In genomic region chr22:21837184-21837979, GRCh38 we compare ENCODE assay signal across 8 cellular contexts. TPM values are rescaled to one million over a fixed set of nuclear protein-coding genes. Genes with fewer than 3 reads are reported as not detected.
DNase-seq lines count a peak whose midpoint lies in the region; ATAC-seq and TF ChIP-seq lines count a peak whose summit lies in the region.

No MANE protein-coding gene starts in this region.

- peak overlapping the region; percentile 57 for H4K8ac ChIP-seq in trophoblast cell (ENCODE audit: low read depth, low read length)

- intact Hi-C loops in Caco-2 (cut with micrococcal nuclease; ENCODE audit: unreplicated experiment) = no loop called here
- intact Hi-C loops in activated T-helper 1 cell treated with anti-CD3 and anti-CD28 coated beads, Interleukin-12 subunit alpha, Interleukin-12 subunit beta, Interleukin-2, Interleukin-4 antibody, amounts not matched to agents 30 ng/mL and 10 ng/mL and 1 ng/mL, durations not matched to agents 14 hours and 24 hours and 36 hours (cut with micrococcal nuclease) = no loop called here

- H4K91ac ChIP-seq in trophoblast cell (ENCODE audit: low read depth, low read length) = peak overlapping the region; percentile 75

- H3K9me3 Mint-ChIP-seq in Caco-2 (ENCODE audit: unreplicated experiment) = no peaks in the 10 kb centered on the region
- H3K9me3 Mint-ChIP-seq in activated T-helper 1 cell treated with anti-CD3 and anti-CD28 coated beads, Interleukin-12 subunit alpha, Interleukin-12 subunit beta, Interleukin-2, Interleukin-4 antibody, amounts not matched to agents 30 ng/mL and 10 ng/mL and 1 ng/mL, durations not matched to agents 14 hours and 24 hours and 36 hours = no peaks in the 10 kb centered on the region

- H2BK120ac ChIP-seq in trophoblast cell (ENCODE audit: insufficient read depth, low read length, poor library complexity) = no peak overlapping the region

- no peak overlapping the region for H3K18ac ChIP-seq in trophoblast cell (ENCODE audit: low read length)

- peak overlapping the region; percentile 28 for H3K4me3 Mint-ChIP-seq in Caco-2 (ENCODE audit: unreplicated experiment)
- no peak overlapping the region for H3K4me3 Mint-ChIP-seq in activated T-helper 1 cell treated with anti-CD3 and anti-CD28 coated beads, Interleukin-12 subunit alpha, Interleukin-12 subunit beta, Interleukin-2, Interleukin-4 antibody, amounts not matched to agents 30 ng/mL and 10 ng/mL and 1 ng/mL, durations not matched to agents 14 hours and 24 hours and 36 hours

- no peak overlapping the region for H2AK5ac ChIP-seq in trophoblast cell (ENCODE audit: low read length)

- peak overlapping the region; percentile 57 for H3K27ac ChIP-seq in foreskin keratinocyte
- peak overlapping the region; percentile 82 for H3K27ac ChIP-seq in trophoblast cell (ENCODE audit: low read depth, low read length)

- H3K36me3 Mint-ChIP-seq in Caco-2 (ENCODE audit: insufficient read depth, unreplicated experiment) = no peaks in the 10 kb centered on the region
- H3K36me3 Mint-ChIP-seq in activated T-helper 1 cell treated with anti-CD3 and anti-CD28 coated beads, Interleukin-12 subunit alpha, Interleukin-12 subunit beta, Interleukin-2, Interleukin-4 antibody, amounts not matched to agents 30 ng/mL and 10 ng/mL and 1 ng/mL, durations not matched to agents 14 hours and 24 hours and 36 hours (ENCODE audit: low read depth) = no peaks in the 10 kb centered on the region

- DNase-seq in Caco-2 = peak in 1 of 2 experiments; percentile 33
- peak; percentile 69 for DNase-seq in SK-MEL-5 (ENCODE audit: low read depth, low spot score)
- DNase-seq in foreskin keratinocyte = peak; percentile 74 to 87
- peak in 1 of 2 donors; percentile 29 for DNase-seq in trophoblast cell
- no peak for DNase-seq in activated T-helper 1 cell treated with anti-CD3 and anti-CD28 coated beads, Interleukin-12 subunit alpha, Interleukin-12 subunit beta, Interleukin-2, Interleukin-4 antibody, amounts not matched to agents 30 ng/mL and 10 ng/mL and 1 ng/mL, durations not matched to agents 14 hours and 24 hours and 36 hours (ENCODE audit: low spot score)
- DNase-seq in activated T-cell treated with anti-CD3 and anti-CD28 coated beads, Interleukin-2, amount 50 U/mL, for 48 hours = no peak
- DNase-seq in activated gamma-delta T cell treated with Interleukin-2 at 50 U/mL for 16 hours = no peak

- no peak overlapping the region for H3K23ac ChIP-seq in trophoblast cell (ENCODE audit: low read length)

- no peak overlapping the region for H2AFZ ChIP-seq in trophoblast cell (ENCODE audit: insufficient read depth, low read length, poor library complexity)

- H3K79me2 ChIP-seq in trophoblast cell (ENCODE audit: control insufficient read depth, insufficient read depth, low read length, poor library complexity) = peaks cover 9% of the 10 kb centered on the region

- POLR2A ChIA-PET in Caco-2 (lab: Charles Lee) = no interaction called here

- H2BK5ac ChIP-seq in trophoblast cell (ENCODE audit: low read depth, low read length, poor library complexity) = peak overlapping the region; percentile 68

- H3K4me1 Mint-ChIP-seq in Caco-2 (ENCODE audit: low read depth, unreplicated experiment) = peaks cover 31% of the 10 kb centered on the region
- peaks cover 28% of the 10 kb centered on the region for H3K4me1 Mint-ChIP-seq in activated T-helper 1 cell treated with anti-CD3 and anti-CD28 coated beads, Interleukin-12 subunit alpha, Interleukin-12 subunit beta, Interleukin-2, Interleukin-4 antibody, amounts not matched to agents 30 ng/mL and 10 ng/mL and 1 ng/mL, durations not matched to agents 14 hours and 24 hours and 36 hours (ENCODE audit: low read depth)

- WGBS in trophoblast cell (ENCODE audit: extremely low coverage, insufficient coverage, insufficient read length) = no CpG with 5 or more reads among the region's 5 CpGs

- CTCF ChIA-PET in Caco-2 (lab: Charles Lee) = no interaction called here

- no TSS peak for BruUV-seq in Caco-2 (replicated peaks; lab: Mats Ljungman, UMichigan)

- peaks cover 9% of the 10 kb centered on the region for H3K79me1 ChIP-seq in trophoblast cell (ENCODE audit: low read length)

- no peak overlapping the region for H3K9ac ChIP-seq in trophoblast cell (ENCODE audit: low read length)

- H3K4me3 ChIP-seq in Caco-2 (ENCODE audit: low read depth, low read length) (no peak overlapping the region), trophoblast cell (ENCODE audit: low read depth, low read length) (no peak overlapping the region)

- peak overlapping the region; percentile 38 for H3K4me2 ChIP-seq in trophoblast cell (ENCODE audit: low read length)

- H3K4ac ChIP-seq in trophoblast cell (ENCODE audit: low read depth, low read length) = peak overlapping the region; percentile 43

- H3K4me1 ChIP-seq in Caco-2 = peaks cover 19% of the 10 kb centered on the region
- peaks cover 26% of the 10 kb centered on the region for H3K4me1 ChIP-seq in foreskin keratinocyte
- H3K4me1 ChIP-seq in trophoblast cell (ENCODE audit: control insufficient read depth in 1 of 2, insufficient read depth in 2 of 2, low read length in 2 of 2) = peaks cover 4 to 10% of the 10 kb centered on the region in 2 experiments

- H3K36me3 ChIP-seq in Caco-2 (ENCODE audit: control insufficient read depth, insufficient read depth, low read length) (0 out of 2 replicates have a peak, but pooled peaks cover under 1% of the 10 kb centered on the region), trophoblast cell (ENCODE audit: control insufficient read depth in 1 of 2, insufficient read depth in 2 of 2, low read length in 2 of 2) (no peaks in the 10 kb centered on the region)

- H3K27me3 Mint-ChIP-seq in Caco-2 (ENCODE audit: insufficient read depth, unreplicated experiment) = no peaks in the 10 kb centered on the region
- no peaks in the 10 kb centered on the region for H3K27me3 Mint-ChIP-seq in activated T-helper 1 cell treated with anti-CD3 and anti-CD28 coated beads, Interleukin-12 subunit alpha, Interleukin-12 subunit beta, Interleukin-2, Interleukin-4 antibody, amounts not matched to agents 30 ng/mL and 10 ng/mL and 1 ng/mL, durations not matched to agents 14 hours and 24 hours and 36 hours (ENCODE audit: insufficient read depth)

- peak overlapping the region; percentile 61 for H2BK12ac ChIP-seq in trophoblast cell (ENCODE audit: low read length)

- H3K9me3 ChIP-seq in Caco-2 = no peaks in the 10 kb centered on the region
- H3K9me3 ChIP-seq in trophoblast cell (ENCODE audit: insufficient read depth, low read depth, low read length) = no peaks in the 10 kb centered on the region

- peak overlapping the region; percentile 90 for H3K27ac Mint-ChIP-seq in Caco-2 (ENCODE audit: unreplicated experiment)
- no peak overlapping the region for H3K27ac Mint-ChIP-seq in activated T-helper 1 cell treated with anti-CD3 and anti-CD28 coated beads, Interleukin-12 subunit alpha, Interleukin-12 subunit beta, Interleukin-2, Interleukin-4 antibody, amounts not matched to agents 30 ng/mL and 10 ng/mL and 1 ng/mL, durations not matched to agents 14 hours and 24 hours and 36 hours

- ATAC-seq in foreskin keratinocyte = peak; percentile 96
- ATAC-seq in GM21390 (IDR thresholded peaks at IDR 0.05; ENCODE audit: unreplicated experiment) = no peak

- H3K14ac ChIP-seq in trophoblast cell (ENCODE audit: low read length) = peak overlapping the region; percentile 25

- H3K27me3 ChIP-seq in Caco-2 (replicated peaks; ENCODE audit: control insufficient read depth, insufficient read depth, low read length) (no peaks in the 10 kb centered on the region), foreskin keratinocyte (no peaks in the 10 kb centered on the region), trophoblast cell (ENCODE audit: insufficient read depth, low read length) (no peaks in the 10 kb centered on the region)

- in situ Hi-C loops in SK-MEL-5 (cut with HindIII; ENCODE audit: low pct_unique_long_range_greater_than_20kb, low sequenced_read_pairs) = no loop called here

- no peak overlapping the region for H4K12ac ChIP-seq in trophoblast cell (ENCODE audit: low read depth, low read length)

- TF ChIP-seq CTCF in Caco-2 (IDR thresholded peaks at IDR 0.05; ENCODE audit: insufficient read depth in 1 of 2, low read depth in 1 of 2, low read length in 1 of 2, severe bottlenecking in 1 of 2, unreplicated experiment in 1 of 2) (no peak), foreskin keratinocyte (conservative IDR thresholded peaks at IDR 0.05) (no peak)

RNA-seq across cellular contexts. Expression of gene MAPK1, which starts 30.1 kb away (rescaled TPM):
- total RNA-seq in Caco-2 (2022) (135 and 136 TPM in 2 replicates), foreskin keratinocyte (112 and 117 TPM in 2 replicates)
- total RNA-seq in SK-MEL-5 (2014; rRNA removed; shearing (Covaris generic)) = 84.3 and 86.6 TPM in 2 replicates
- 77.3 and 79.3 TPM in 2 replicates for polyA plus RNA-seq in SK-MEL-5 (2015; cell fraction: cytosol; rRNA removed)
- polyA plus RNA-seq in SK-MEL-5 (2015; cell fraction: nucleus; rRNA removed) = 26.7 and 29.9 TPM in 2 replicates
- polyA plus RNA-seq in foreskin keratinocyte = 20.7 and 25.5 TPM in 2 replicates
- polyA plus RNA-seq in trophoblast cell (2013) = 42.9 and 43.3 TPM in 2 replicates
- total RNA-seq in activated T-helper 1 cell treated with anti-CD3 and anti-CD28 coated beads, Interleukin-12 subunit alpha, Interleukin-12 subunit beta, Interleukin-2, Interleukin-4 antibody, amounts not matched to agents 30 ng/mL and 10 ng/mL and 1 ng/mL, durations not matched to agents 14 hours and 24 hours and 36 hours = 80.2 and 91.3 TPM in 2 replicates

Comparison
In these comparisons a context has a peak if more than half of its experiments do, and no peak if none do; other contexts are left out.
1. DNase-seq: peak in SK-MEL-5 (single experiment) and foreskin keratinocyte (2 of 2); none in activated T-helper 1 cell treated with anti-CD3 and anti-CD28 coated beads, Interleukin-12 subunit alpha, Interleukin-12 subunit beta, Interleukin-2, Interleukin-4 antibody, amounts not matched to agents 30 ng/mL and 10 ng/mL and 1 ng/mL, durations not matched to agents 14 hours and 24 hours and 36 hours (single experiment), activated T-cell treated with anti-CD3 and anti-CD28 coated beads, Interleukin-2, amount 50 U/mL, for 48 hours (0 of 2) and activated gamma-delta T cell treated with Interleukin-2 at 50 U/mL for 16 hours (single experiment).